In genomic region chr1:207815466-207815865, GRCh38 we compare ENCODE assay signal across 16 cellular contexts.
A peak's percentile ranks its signal among the peaks of the same experiment; 100 is the strongest.
DNase-seq lines count a peak whose midpoint lies in the region; ATAC-seq, FAIRE-seq and TF ChIP-seq lines count a peak whose summit lies in the region.
"Had no signal": no experiment of that assay in that cellular context is flagged by ENCODE, and none has a peak within 500 bp of the region (broad histone marks: within the 10 kb centered on the region; RNA-seq: fewer than 3 reads in every experiment).

No MANE protein-coding gene starts in this region.

- H3K9ac ChIP-seq in liver (ENCODE audit: low read depth in 1 of 2, low read length in 2 of 2) = no peak overlapping the region
- no peak overlapping the region for H3K9ac ChIP-seq in HepG2 (ENCODE audit: insufficient read depth, low read depth, low read length)
- peak overlapping the region; percentile 13 for H3K9ac ChIP-seq in adipocyte (ENCODE audit: low read length)

- in situ Hi-C loops in HepG2 (cut with HindIII; ENCODE audit: extremely low pct_ligation_motif_present, low pct_unique_long_range_greater_than_20kb) = no loop called here

- H4K20me1 ChIP-seq in HepG2 (ENCODE audit: insufficient read depth, low read length) = 0 out of 2 replicates have a peak, but pooled peaks cover 4% of the 10 kb centered on the region

- H3K4me2 ChIP-seq in HepG2 (ENCODE audit: low read depth, low read length) = no peak overlapping the region

- CTCF ChIA-PET in HepG2 (lab: Yijun Ruan, JAX; ENCODE audit: low intra/inter-chr PET ratio, low total read pairs) = no interaction called here

- BruUV-seq in HepG2 (replicated peaks; lab: Mats Ljungman, UMichigan) = no TSS peak

- no peak overlapping the region for H3K4me3 Mint-ChIP-seq in naive B cell

- peak overlapping the region in 4 of 6 donors; percentile 24 to 99 (median 46) for H3K27ac Mint-ChIP-seq in naive B cell

- TF ChIP-seq CTCF in liver (IDR thresholded peaks at IDR 0.05; ENCODE audit: low read depth, low read length, missing input control) (no peak), HepG2 (CRISPR knock-in tag; IDR thresholded peaks at IDR 0.05) (no peak), vagina (IDR thresholded peaks at IDR 0.05) (no peak)

- H3K4me1 ChIP-seq in liver (ENCODE audit: control insufficient read depth in 4 of 4, insufficient read depth in 4 of 4, low read length in 3 of 4) (peaks cover 20 to 85% (median 72%) of the 10 kb centered on the region in 4 donors), HepG2 (ENCODE audit: insufficient read depth, low read length) (peaks cover 5% of the 10 kb centered on the region), adipocyte (ENCODE audit: control insufficient read depth, insufficient read depth, low read length) (peaks cover 54% of the 10 kb centered on the region), vagina (peaks cover 97% of the 10 kb centered on the region), small intestine (ENCODE audit: control insufficient read depth in 2 of 2, insufficient read depth in 1 of 2, low read depth in 1 of 2, low read length in 1 of 2) (peaks cover 0 to 7% of the 10 kb centered on the region in 2 donors)
- H3K4me1 ChIP-seq: BE2C had no signal

- H3K79me2 ChIP-seq in HepG2 (ENCODE audit: insufficient read depth, low read length) = no peaks in the 10 kb centered on the region

- TF ChIP-seq POLR2A in HepG2 (IDR thresholded peaks at IDR 0.05; ENCODE audit: insufficient read depth in 1 of 2, low read depth in 2 of 2, low read length in 2 of 2) (no peak), vagina (IDR thresholded peaks at IDR 0.05) (no peak)

- FAIRE-seq in HepG2 (lab: Jason Lieb, UNC) = no peak
- no peak for FAIRE-seq in small intestine (lab: Jason Lieb, UNC)
- FAIRE-seq: keratinocyte had no signal

- H3K27me3 Mint-ChIP-seq in naive B cell = no peaks in the 10 kb centered on the region

- no peak for TF ChIP-seq RAD21 in liver (IDR thresholded peaks at IDR 0.05)
- no peak for TF ChIP-seq RAD21 in HepG2 (CRISPR knock-in tag; IDR thresholded peaks at IDR 0.05)

- H3K36me3 Mint-ChIP-seq in naive B cell = peaks cover 4 to 48% of the 10 kb centered on the region in 2 donors

- TF ChIP-seq EP300 in HepG2 (IDR thresholded peaks at IDR 0.05; ENCODE audit: low read depth in 2 of 2, low read length in 2 of 2) = no peak
- TF ChIP-seq EP300 in HepG2 (CRISPR knock-in tag; IDR thresholded peaks at IDR 0.05; ENCODE audit: borderline replicate concordance) = no peak

- H3K9me3 ChIP-seq in liver (ENCODE audit: control insufficient read depth in 4 of 4, low read length in 3 of 4) (no peaks in the 10 kb centered on the region), HepG2 (ENCODE audit: low read length) (no peaks in the 10 kb centered on the region), adipocyte (ENCODE audit: control insufficient read depth, low read length) (no peaks in the 10 kb centered on the region), vagina (no peaks in the 10 kb centered on the region), small intestine (ENCODE audit: control insufficient read depth, low read depth) (no peaks in the 10 kb centered on the region)
- H3K9me3 ChIP-seq: BE2C had no signal

- ATAC-seq in HepG2 = no peak
- no peak for ATAC-seq in naive B cell (ENCODE audit: low read depth in 2 of 2)

- H2AFZ ChIP-seq in HepG2 (ENCODE audit: low read length) = no peak overlapping the region

- 87% methylated on average over 8 of the region's 8 CpGs for WGBS in liver
- WGBS in HepG2 (ENCODE audit: low lambda C conversion rate) = 99% methylated on average over 8 of the region's 8 CpGs
- 82 to 83% (median 83%) methylated on average over 8 of the region's 8 CpGs for WGBS in small intestine, 3 donors

- no peaks in the 10 kb centered on the region for H3K27me3 ChIP-seq in liver (ENCODE audit: control insufficient read depth in 4 of 4, insufficient read depth in 4 of 4, low read length in 3 of 4)
- H3K27me3 ChIP-seq in HepG2 (ENCODE audit: control insufficient read depth in 1 of 2, insufficient read depth in 2 of 2, low read length in 2 of 2) = no peaks in the 10 kb centered on the region
- no peaks in the 10 kb centered on the region for H3K27me3 ChIP-seq in adipocyte (replicated peaks; ENCODE audit: control insufficient read depth, insufficient read depth, low read length)
- H3K27me3 ChIP-seq in vagina = no peaks in the 10 kb centered on the region
- no peaks in the 10 kb centered on the region for H3K27me3 ChIP-seq in small intestine (ENCODE audit: control insufficient read depth in 2 of 2, insufficient read depth in 2 of 2, low read length in 2 of 2)
- H3K27me3 ChIP-seq: BE2C had no signal

- no peaks in the 10 kb centered on the region for H3K9me3 Mint-ChIP-seq in naive B cell

- peaks cover 63 to 84% (median 77%) of the 10 kb centered on the region in 3 donors for H3K4me1 Mint-ChIP-seq in naive B cell

- H3K27ac ChIP-seq in liver (ENCODE audit: low read depth in 1 of 2, low read length in 2 of 2) (peak overlapping the region; percentile 33 to 46), HepG2 (ENCODE audit: extremely low read length, insufficient read depth, low read length) (no peak overlapping the region), vagina (peak overlapping the region; percentile 46), small intestine (ENCODE audit: low read depth in 1 of 2, low read length in 1 of 2) (no peak overlapping the region)
- H3K27ac ChIP-seq: VCaP had no signal

- H3K4me3 ChIP-seq in liver (ENCODE audit: low read depth in 1 of 3, low read length in 3 of 3) (no peak overlapping the region), HepG2 (replicated peaks in 1 of 3; ENCODE audit: insufficient read depth in 1 of 3, low read depth in 2 of 3, low read length in 3 of 3) (no peak overlapping the region), adipocyte (ENCODE audit: low read length) (no peak overlapping the region), vagina (no peak overlapping the region), small intestine (ENCODE audit: low read depth in 1 of 2, low read length in 2 of 2) (no peak overlapping the region)

- intact Hi-C loops in HepG2 (cut with micrococcal nuclease; ENCODE audit: unreplicated experiment) = no loop called here
- intact Hi-C loops in vagina (cut with DNase I) = no loop called here

- peaks cover 19 to 60% (median 50%) of the 10 kb centered on the region in 4 donors for H3K36me3 ChIP-seq in liver (ENCODE audit: control insufficient read depth in 4 of 4, insufficient read depth in 3 of 4, low read depth in 1 of 4, low read length in 3 of 4)
- peaks cover 18 to 67% of the 10 kb centered on the region in 2 experiments for H3K36me3 ChIP-seq in HepG2 (replicated peaks in 1 of 2; ENCODE audit: control insufficient read depth in 1 of 2, insufficient read depth in 2 of 2, low read length in 2 of 2)
- peaks cover 67% of the 10 kb centered on the region for H3K36me3 ChIP-seq in adipocyte (ENCODE audit: control insufficient read depth, insufficient read depth, low read length, severe bottlenecking)
- H3K36me3 ChIP-seq in vagina = peaks cover 0 to 65% of the 10 kb centered on the region in 2 donors
- H3K36me3 ChIP-seq in small intestine (ENCODE audit: control insufficient read depth in 2 of 2, insufficient read depth in 2 of 2, low read length in 2 of 2) = peaks cover 5 to 38% of the 10 kb centered on the region in 2 donors
- H3K36me3 ChIP-seq: BE2C had no signal

- DNase-seq in HepG2 (ENCODE audit: low spot score) = no peak
- no peak for DNase-seq in adipocyte (ENCODE audit: low read depth)
- DNase-seq in naive B cell = no peak
- no peak for DNase-seq in vagina (ENCODE audit: extremely low spot score in 2 of 2)
- DNase-seq in small intestine = no peak
- DNase-seq in NCI-H748 treated with DMSO at 0.1 percent for 48 hours (lab: John Stamatoyannopoulos, UW) = no peak
- DNase-seq in NCI-H1092 treated with DMSO at 0.1 percent for 48 hours (lab: John Stamatoyannopoulos, UW) = no peak
- DNase-seq: activated gamma-delta T cell treated with Interleukin-2 at 50 U/mL for 16 hours, BE2C, cortex of kidney, NCI-H187, NCI-H82, SIG-M5 had no signal

- POLR2A ChIA-PET in HepG2 (lab: Yijun Ruan, JAX) = interaction anchor here (1.6 kb wide), 1 partner anchor 11 kb away, joined by 4 read pairs; no protein-coding TSS in a partner anchor

TF ChIP-seq in liver, 16 proteins besides CTCF, POLR2A, EP300 and RAD21 (continues in another document):
- TF ChIP-seq SP1 (IDR thresholded peaks at IDR 0.05) (no peak), YY1 (IDR thresholded peaks at IDR 0.05) (no peak), HNF4A (conservative IDR thresholded peaks at IDR 0.05) (no peak), GABPA (IDR thresholded peaks at IDR 0.05 in 1 of 2, conservative IDR thresholded peaks at IDR 0.05 in 1 of 2) (no peak), TAF1 (conservative IDR thresholded peaks at IDR 0.05) (no peak), JUND (IDR thresholded peaks at IDR 0.05) (no peak), EGR1 (IDR thresholded peaks at IDR 0.05; ENCODE audit: low read depth in 2 of 2) (no peak), RXRA (IDR thresholded peaks at IDR 0.05) (no peak), FOXA2 (IDR thresholded peaks at IDR 0.05) (no peak)

TF ChIP-seq in HepG2, 621 proteins besides CTCF, POLR2A, EP300 and RAD21:
- no peak for TF ChIP-seq ZNF589 (CRISPR knock-in tag; conservative IDR thresholded peaks at IDR 0.05)

Comparison
In these comparisons a context has a peak if more than half of its experiments do, and no peak if none do; other contexts are left out.
1. H3K27ac ChIP-seq: peak in liver (2 of 2) and vagina (single experiment); none in HepG2 (single experiment) and small intestine (0 of 2).